In genomic region chr2:171574149-171574795, GRCh38 we compare ENCODE assay signal across 8 cellular contexts. TPM values are rescaled to one million over a fixed set of nuclear protein-coding genes. Genes with fewer than 3 reads are reported as not detected.
DNase-seq lines count a peak whose midpoint lies in the region; ATAC-seq and TF ChIP-seq lines count a peak whose summit lies in the region.

No MANE protein-coding gene starts in this region.

- no peak for TF ChIP-seq POLR2A in stomach (IDR thresholded peaks at IDR 0.05)

- 25 to 27% (median 26%) methylated on average over 21 of the region's 21 CpGs for WGBS in stomach, 5 donors

- H3K4me3 ChIP-seq in Caco-2 (ENCODE audit: low read depth, low read length) (no peak overlapping the region), neuron (ENCODE audit: low read length) (peak overlapping the region; percentile 31), stomach (no peak overlapping the region)

- peak; percentile 39 for ATAC-seq in GM19468 (IDR thresholded peaks at IDR 0.05; ENCODE audit: extremely low read depth, unreplicated experiment)

- POLR2A ChIA-PET in Caco-2 (lab: Charles Lee) = no interaction called here

- H2AFZ ChIP-seq in neuron (ENCODE audit: low read depth, low read length) = peak overlapping the region; percentile 97

- no peaks in the 10 kb centered on the region for H3K27me3 Mint-ChIP-seq in Caco-2 (ENCODE audit: insufficient read depth, unreplicated experiment)

- no peaks in the 10 kb centered on the region for H3K4me1 ChIP-seq in Caco-2
- no peaks in the 10 kb centered on the region for H3K4me1 ChIP-seq in neuron (ENCODE audit: insufficient read depth, low read length)
- no peaks in the 10 kb centered on the region for H3K4me1 ChIP-seq in stomach

- TF ChIP-seq CTCF in Caco-2 (IDR thresholded peaks at IDR 0.05; ENCODE audit: insufficient read depth in 1 of 2, low read depth in 1 of 2, low read length in 1 of 2, severe bottlenecking in 1 of 2, unreplicated experiment in 1 of 2) = peak; percentile 90 to 96
- TF ChIP-seq CTCF in stomach (IDR thresholded peaks at IDR 0.05) = peak in 6 of 7 experiments; percentile 59 to 98 (median 94)

- no peak for TF ChIP-seq EP300 in stomach (IDR thresholded peaks at IDR 0.05)

- H3K27ac ChIP-seq in stomach = no peak overlapping the region

- CTCF ChIA-PET in Caco-2 (lab: Charles Lee) = interaction anchor here (0.6 to 1.5 kb wide), 3 partner anchors 68 to 553 kb away, joined by 3 to 7 read pairs (median 3); no protein-coding TSS in a partner anchor

- no peaks in the 10 kb centered on the region for H3K9me3 ChIP-seq in Caco-2
- H3K9me3 ChIP-seq in neuron (ENCODE audit: low read length) = no peaks in the 10 kb centered on the region
- H3K9me3 ChIP-seq in stomach = no peaks in the 10 kb centered on the region

- H3K36me3 ChIP-seq in Caco-2 (ENCODE audit: control insufficient read depth, insufficient read depth, low read length) (no peaks in the 10 kb centered on the region), neuron (ENCODE audit: insufficient read depth, low read length) (no peaks in the 10 kb centered on the region), stomach (no peaks in the 10 kb centered on the region)

- intact Hi-C loops in Caco-2 (cut with micrococcal nuclease; ENCODE audit: unreplicated experiment) = loop anchor here (1.0 to 10.0 kb wide), 3 partner anchors 127 to 529 kb away; partner anchors contain the start of gene DLX2
- intact Hi-C loops in stomach (cut with DNase I; ENCODE audit: low total_unique reads) = no loop called here

- H3K9me3 Mint-ChIP-seq in Caco-2 (ENCODE audit: unreplicated experiment) = no peaks in the 10 kb centered on the region

- no peak overlapping the region for H3K4me3 Mint-ChIP-seq in Caco-2 (ENCODE audit: unreplicated experiment)

- DNase-seq in Caco-2 (peak; percentile 71 to 87), HT-29 (ENCODE audit: low spot score) (peak; percentile 77), fibroblast of peridontal ligament (ENCODE audit: extremely low read depth) (peak; percentile 78), stomach (peak; percentile 88)
- DNase-seq in activated T-cell treated with anti-CD3 and anti-CD28 coated beads, Interleukin-2, amount 50 U/mL, for 48 hours = peak; percentile 89 to 91

- BruUV-seq in Caco-2 (replicated peaks; lab: Mats Ljungman, UMichigan) = no TSS peak

- no peaks in the 10 kb centered on the region for H3K36me3 Mint-ChIP-seq in Caco-2 (ENCODE audit: insufficient read depth, unreplicated experiment)

- H3K27ac Mint-ChIP-seq in Caco-2 (ENCODE audit: unreplicated experiment) = no peak overlapping the region

- no peaks in the 10 kb centered on the region; the same call in 1 of the 2 replicates for H3K27me3 ChIP-seq in Caco-2 (replicated peaks; ENCODE audit: control insufficient read depth, insufficient read depth, low read length)
- peaks cover 11% of the 10 kb centered on the region for H3K27me3 ChIP-seq in neuron (ENCODE audit: insufficient read depth, low read length)
- H3K27me3 ChIP-seq in stomach = no peaks in the 10 kb centered on the region

- H3K4me1 Mint-ChIP-seq in Caco-2 (ENCODE audit: low read depth, unreplicated experiment) = no peaks in the 10 kb centered on the region

TF ChIP-seq in PFSK-1, 5 proteins besides CTCF, POLR2A, EP300 and RAD21:
- no peak for TF ChIP-seq TAF1 (IDR thresholded peaks at IDR 0.05; ENCODE audit: borderline replicate concordance, insufficient read depth, low read length)
- TF ChIP-seq FOXP2 (optimal IDR thresholded peaks at IDR 0.05; ENCODE audit: borderline replicate concordance, extremely low read depth, extremely low read length, insufficient read depth) = peak; percentile 29
- TF ChIP-seq REST (IDR thresholded peaks at IDR 0.05; ENCODE audit: insufficient read depth in 1 of 2, low read depth in 2 of 2, low read length in 2 of 2) = no peak; a peak in 1 of 4 replicates

RNA-seq across cellular contexts. Expression of gene CYBRD1, which starts 52.0 kb away (rescaled TPM):
- total RNA-seq in Caco-2 (2022) (6.5 and 9.7 TPM in 2 replicates), stomach (100 to 1,000 TPM in 2 of 5 donors, 10 to 100 TPM in 3; 12.2 to 150 (median 74.5) TPM)
- total RNA-seq in HT-29 (2014; rRNA removed; shearing (Covaris generic)) = 0.64 and 1.1 TPM in 2 replicates
- 0.46 TPM for polyA plus RNA-seq in PFSK-1 (2012; ENCODE audit: insufficient read length, low read depth)
- polyA plus RNA-seq in stomach = 10 to 100 TPM; 25.2 to 31.7 (median 29.2) TPM
